16 cellular contexts compared by ENCODE assay signal in genomic region chr22:46929689-46930225, GRCh38.
"Had no signal": no experiment of that assay in that cellular context is flagged by ENCODE, and none has a peak within 500 bp of the region (broad histone marks: within the 10 kb centered on the region; RNA-seq: fewer than 3 reads in every experiment).

No MANE protein-coding gene starts in this region.

- H3K36me3 ChIP-seq: cardiac muscle cell, vagina had no signal

- H3K9me3 Mint-ChIP-seq: activated B cell treated with CpG ODN at 0.5 μM for 24 hours; activated T-helper 2 cell treated with anti-CD3 and anti-CD28 coated beads, Interferon-gamma antibody, Interleukin-2, Interleukin-4, amounts not matched to agents 10 μg/mL and 5 μg/mL and 100 μg/mL, durations not matched to agents 14 hours and 24 hours and 36 hours; nephron progenitor cell had no signal

- H3K27me3 ChIP-seq: cardiac muscle cell, gastroesophageal sphincter, stomach, testis, vagina had no signal

- H3K4me1 ChIP-seq: gastroesophageal sphincter, testis had no signal

- H3K27ac Mint-ChIP-seq: activated B cell treated with CpG ODN at 0.5 μM for 24 hours; activated T-helper 2 cell treated with anti-CD3 and anti-CD28 coated beads, Interferon-gamma antibody, Interleukin-2, Interleukin-4, amounts not matched to agents 10 μg/mL and 5 μg/mL and 100 μg/mL, durations not matched to agents 14 hours and 24 hours and 36 hours; nephron progenitor cell had no signal

- H3K9me3 ChIP-seq: gastroesophageal sphincter, stomach, testis, vagina had no signal

- H3K27me3 Mint-ChIP-seq: activated B cell treated with CpG ODN at 0.5 μM for 24 hours had no signal

- H3K27ac ChIP-seq: cardiac muscle cell, gastroesophageal sphincter, stomach, testis, vagina had no signal

- FAIRE-seq: astrocyte, TTC549 had no signal

- H3K4me3 ChIP-seq: cardiac muscle cell, gastroesophageal sphincter, stomach, testis, vagina had no signal

- DNase-seq: activated B cell treated with CpG ODN at 0.5 μM for 24 hours; activated CD4-positive, alpha-beta T cell treated with anti-CD3 and anti-CD28 coated beads for 48 hours; activated naive CD4-positive, alpha-beta T cell treated with anti-CD3 and anti-CD28 coated beads, Interleukin-2, amount 50 U/mL, for 16 hours; islet precursor cell; nephron progenitor cell; stimulated activated CD4-positive, alpha-beta T cell treated with anti-CD3 and anti-CD28 coated beads, Interleukin-12 subunit alpha, Interleukin-12 subunit beta, amount 100 ng/mL, for 4 hours; stimulated activated CD4-positive, alpha-beta T cell treated with anti-CD3 and anti-CD28 coated beads, Interleukin-2, amount 100 ng/mL, for 24 hours; stomach; T-helper 2 cell; testis had no signal

- H3K4me3 Mint-ChIP-seq: activated B cell treated with CpG ODN at 0.5 μM for 24 hours, nephron progenitor cell had no signal

- ATAC-seq: gastroesophageal sphincter had no signal
